In genomic region chr3:152277198-152277597, GRCh38 we compare ENCODE assay signal across 15 cellular contexts. TPM values are rescaled to one million over a fixed set of nuclear protein-coding genes. Genes with fewer than 3 reads are reported as not detected.
DNase-seq lines count a peak whose midpoint lies in the region; ATAC-seq and TF ChIP-seq lines count a peak whose summit lies in the region.
"Had no signal": no experiment of that assay in that cellular context is flagged by ENCODE, and none has a peak within 500 bp of the region (broad histone marks: within the 10 kb centered on the region; RNA-seq: fewer than 3 reads in every experiment).

No MANE protein-coding gene starts in this region.

- no peaks in the 10 kb centered on the region for H3K27me3 Mint-ChIP-seq in activated T-cell treated with anti-CD3 and anti-CD28 coated beads, Interleukin-2, amount 50 U/mL, for 24 hours

- no peaks in the 10 kb centered on the region for H3K9me3 Mint-ChIP-seq in activated T-cell treated with anti-CD3 and anti-CD28 coated beads, Interleukin-2, amount 50 U/mL, for 24 hours
- H3K9me3 Mint-ChIP-seq: neural crest cell had no signal

- H3K27me3 ChIP-seq in gastrocnemius medialis (no peaks in the 10 kb centered on the region), prostate gland (replicated peaks; ENCODE audit: insufficient read depth) (no peaks in the 10 kb centered on the region)
- H3K27me3 ChIP-seq: SJCRH30 had no signal

- H3K9me3 ChIP-seq in gastrocnemius medialis (no peaks in the 10 kb centered on the region), prostate gland (no peaks in the 10 kb centered on the region)
- H3K9me3 ChIP-seq: HAP-1, SJCRH30 had no signal

- peak overlapping the region; percentile 49 for H3K4me3 ChIP-seq in coronary artery
- H3K4me3 ChIP-seq in gastrocnemius medialis: peak overlapping the region; percentile 2 to 33 (median 24)
- H3K4me3 ChIP-seq in prostate gland: no peak overlapping the region
- H3K4me3 ChIP-seq: HAP-1, SJCRH30 had no signal

- intact Hi-C loops in gastrocnemius medialis (cut with DNase I; ENCODE audit: low total_unique reads): no loop called here
- intact Hi-C loops in prostate gland (cut with DNase I): no loop called here

- DNase-seq in activated T-cell treated with anti-CD3 and anti-CD28 coated beads, Interleukin-2, amount 50 U/mL, for 24 hours: no peak
- no peak for DNase-seq in activated T-cell treated with anti-CD3 and anti-CD28 coated beads, Interleukin-2, amount 50 U/mL, for 1 hour
- DNase-seq in NCI-H526 (lab: John Stamatoyannopoulos, UW) (peak; percentile 26 to 53), coronary artery (ENCODE audit: low spot score) (no peak), gastrocnemius medialis (no peak), prostate gland (ENCODE audit: low spot score) (no peak), Kasumi-1 (lab: John Stamatoyannopoulos, UW) (no peak), NOMO-1 treated with dmso at 0.1 percent for 144 hours (lab: John Stamatoyannopoulos, UW; ENCODE audit: unreplicated experiment) (no peak)
- DNase-seq: DMS53; NCI-H1436 treated with DMSO at 0.1 percent for 48 hours; NCI-H69; SJCRH30; stimulated activated CD4-positive, alpha-beta T cell treated with anti-CD3 and anti-CD28 coated beads, Interleukin-12 subunit alpha, Interleukin-12 subunit beta, amount 100 ng/mL, for 4 hours had no signal

- H3K4me1 ChIP-seq in gastrocnemius medialis (peaks cover 84 to 98% of the 10 kb centered on the region in 2 donors), prostate gland (replicated peaks) (no peaks in the 10 kb centered on the region)

- WGBS in prostate gland: 2% methylated on average over 1 of the region's 1 CpG

- peak in 1 of 2 donors; percentile 25 for ATAC-seq in gastrocnemius medialis

- H3K4me1 Mint-ChIP-seq in activated T-cell treated with anti-CD3 and anti-CD28 coated beads, Interleukin-2, amount 50 U/mL, for 24 hours (ENCODE audit: low read depth): peaks cover 78% of the 10 kb centered on the region

- in situ Hi-C loops in gastrocnemius medialis (cut with MboI; ENCODE audit: low sequenced_read_pairs in 4 of 4): no loop called here

- TF ChIP-seq CTCF in coronary artery (IDR thresholded peaks at IDR 0.05) (no peak), gastrocnemius medialis (IDR thresholded peaks at IDR 0.05 in 4 of 5, conservative IDR thresholded peaks at IDR 0.05 in 1 of 5) (no peak), prostate gland (IDR thresholded peaks at IDR 0.05) (no peak)

- H3K4me3 Mint-ChIP-seq in activated T-cell treated with anti-CD3 and anti-CD28 coated beads, Interleukin-2, amount 50 U/mL, for 24 hours: peak overlapping the region; percentile 25
- H3K4me3 Mint-ChIP-seq: neural crest cell had no signal

- no peak for TF ChIP-seq POLR2A in gastrocnemius medialis (IDR thresholded peaks at IDR 0.05)
- TF ChIP-seq POLR2A in prostate gland (IDR thresholded peaks at IDR 0.05): no peak

- H3K36me3 ChIP-seq in gastrocnemius medialis (no peaks in the 10 kb centered on the region), prostate gland (no peaks in the 10 kb centered on the region)
- H3K36me3 ChIP-seq: HAP-1, SJCRH30 had no signal

- H3K27ac Mint-ChIP-seq in activated T-cell treated with anti-CD3 and anti-CD28 coated beads, Interleukin-2, amount 50 U/mL, for 24 hours: peak overlapping the region; percentile 84

- peaks cover 22% of the 10 kb centered on the region for H3K36me3 Mint-ChIP-seq in activated T-cell treated with anti-CD3 and anti-CD28 coated beads, Interleukin-2, amount 50 U/mL, for 24 hours (ENCODE audit: low read depth)

- peak overlapping the region; percentile 62 to 100 for H3K27ac ChIP-seq in coronary artery
- H3K27ac ChIP-seq in gastrocnemius medialis: peak overlapping the region; percentile 96 to 99 (median 97)
- H3K27ac ChIP-seq in prostate gland: no peak overlapping the region
- H3K27ac ChIP-seq: SJCRH30 had no signal

RNA-seq across cellular contexts. Expression of gene MBNL1, which starts 8.5 kb away (rescaled TPM):
- total RNA-seq in gastrocnemius medialis (100 to 1,000 TPM; 519 to 597 (median 557) TPM), prostate gland (100 to 1,000 TPM; 131 to 226 TPM)

Comparison
In these comparisons a context has a peak if more than half of its experiments do, and no peak if none do; other contexts are left out.
1. DNase-seq: peak in NCI-H526 (2 of 2); none in activated T-cell treated with anti-CD3 and anti-CD28 coated beads, Interleukin-2, amount 50 U/mL, for 24 hours (single experiment), activated T-cell treated with anti-CD3 and anti-CD28 coated beads, Interleukin-2, amount 50 U/mL, for 1 hour (single experiment), coronary artery (single experiment), gastrocnemius medialis (0 of 2), prostate gland (single experiment), Kasumi-1 (0 of 2) and NOMO-1 treated with dmso at 0.1 percent for 144 hours (single experiment).
2. H3K27ac ChIP-seq: peak in coronary artery (2 of 2) and gastrocnemius medialis (4 of 4); none in prostate gland (0 of 2).
3. H3K4me3 ChIP-seq: peak in coronary artery (single experiment) and gastrocnemius medialis (4 of 4); none in prostate gland (0 of 2).